25 cellular contexts compared by ENCODE assay signal in the genomic region with DNA sequence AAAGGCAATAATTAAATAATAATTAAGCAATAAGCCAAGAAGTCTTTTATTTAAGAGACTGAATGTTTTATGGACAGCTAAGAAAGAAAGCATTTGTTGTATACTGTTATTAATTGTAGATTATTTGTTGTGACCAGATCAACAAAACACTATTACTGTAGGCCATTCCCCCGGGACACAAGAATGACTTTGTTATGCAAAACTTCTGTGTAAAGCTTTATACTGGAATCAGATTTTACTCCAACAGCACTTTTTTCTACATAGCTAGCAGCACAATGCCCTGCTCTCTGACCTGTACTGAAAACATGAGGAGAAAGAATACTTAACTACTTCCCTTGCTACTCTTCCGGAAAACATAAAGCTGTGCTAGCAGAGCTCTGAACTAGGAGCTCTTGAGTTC.
"Had no signal": no experiment of that assay in that cellular context is flagged by ENCODE, and none has a peak within 500 bp of the region (broad histone marks: within the 10 kb centered on the region; RNA-seq: fewer than 3 reads in every experiment).

No MANE protein-coding gene starts in this region.

- H3K4me3 ChIP-seq: lower lobe of right lung, mucosa of descending colon, psoas muscle, right lobe of liver, smooth muscle cell, tibial nerve, uterus had no signal

- H3K27me3 ChIP-seq: neutrophil, right lobe of liver, tibial nerve, uterus had no signal

- H3K4me1 ChIP-seq: lower lobe of right lung, parathyroid adenoma, psoas muscle, right lobe of liver, tibial nerve, uterus had no signal

- DNase-seq: islet precursor cell; left ventricle myocardium superior; lower lobe of right lung; midbrain; mucosa of descending colon; naive thymus-derived CD4-positive, alpha-beta T cell; occipital lobe; psoas muscle; right lobe of liver; stimulated activated CD4-positive, alpha-beta T cell treated with anti-CD3 and anti-CD28 coated beads, Interleukin-1b, Interleukin-23, amount 100 ng/mL, for 48 hours; stimulated activated CD4-positive, alpha-beta T cell treated with anti-CD3 and anti-CD28 coated beads, Interleukin-2, amount 100 ng/mL, for 48 hours; stimulated activated CD4-positive, alpha-beta T cell treated with anti-CD3 and anti-CD28 coated beads, Interleukin-4, amount 100 ng/mL, for 4 hours; stimulated activated CD8-positive, alpha-beta memory T cell treated with anti-CD3 and anti-CD28 coated beads, Interleukin-4, amount 100 ng/mL, for 48 hours; stimulated activated naive CD4-positive, alpha-beta T cell treated with Interleukin-2 at 50 U/mL for 16 hours; stimulated activated naive CD8-positive, alpha-beta T cell treated with anti-CD3 and anti-CD28 coated beads, Interleukin-15, amount 100 ng/mL, for 72 hours; substantia nigra; uterus had no signal

- H3K4me2 ChIP-seq: smooth muscle cell had no signal

- H3K27ac ChIP-seq: lower lobe of right lung, neutrophil, parathyroid adenoma, psoas muscle, right lobe of liver, tibial nerve, uterus had no signal

- H3K27me3 Mint-ChIP-seq: naive thymus-derived CD4-positive, alpha-beta T cell; natural killer cell treated with Interleukin-12 subunit alpha and Interleukin-12 subunit beta and Interleukin-15 and Interleukin-18, amount 100 ng/mL, for 72 hours; stimulated activated memory B cell treated with anti-CD40 and anti-IgM and Interleukin-4, amounts not matched to agents 10 μg/mL and 1 μg/mL and 100 μg/mL, for 72 hours; stimulated activated naive CD8-positive, alpha-beta T cell treated with anti-CD3 and anti-CD28 coated beads, Interleukin-15, amount 100 ng/mL, for 72 hours; type B pancreatic cell had no signal

- H3K9ac ChIP-seq: parathyroid adenoma had no signal

- H3K27ac Mint-ChIP-seq: naive thymus-derived CD4-positive, alpha-beta T cell; natural killer cell treated with Interleukin-12 subunit alpha and Interleukin-12 subunit beta and Interleukin-15 and Interleukin-18, amount 100 ng/mL, for 72 hours; stimulated activated memory B cell treated with anti-CD40 and anti-IgM and Interleukin-4, amounts not matched to agents 10 μg/mL and 1 μg/mL and 100 μg/mL, for 72 hours; stimulated activated naive CD8-positive, alpha-beta T cell treated with anti-CD3 and anti-CD28 coated beads, Interleukin-15, amount 100 ng/mL, for 72 hours; type B pancreatic cell had no signal

- H2AFZ ChIP-seq: parathyroid adenoma had no signal

- H3K4me1 Mint-ChIP-seq: naive thymus-derived CD4-positive, alpha-beta T cell; stimulated activated memory B cell treated with anti-CD40 and anti-IgM and Interleukin-4, amounts not matched to agents 10 μg/mL and 1 μg/mL and 100 μg/mL, for 72 hours; stimulated activated naive CD8-positive, alpha-beta T cell treated with anti-CD3 and anti-CD28 coated beads, Interleukin-15, amount 100 ng/mL, for 72 hours had no signal

- H3K36me3 ChIP-seq: lower lobe of right lung, neutrophil, right lobe of liver, tibial nerve, uterus had no signal

- ATAC-seq: left lobe of liver; left ventricle myocardium superior; lower lobe of right lung; mucosa of descending colon; naive thymus-derived CD4-positive, alpha-beta T cell; natural killer cell treated with Interleukin-12 subunit alpha and Interleukin-12 subunit beta and Interleukin-15 and Interleukin-18, amount 100 ng/mL, for 72 hours; psoas muscle; right lobe of liver; stimulated activated memory B cell treated with anti-CD40 and anti-IgM and Interleukin-4, amounts not matched to agents 10 μg/mL and 1 μg/mL and 100 μg/mL, for 72 hours; stimulated activated naive CD8-positive, alpha-beta T cell treated with anti-CD3 and anti-CD28 coated beads, Interleukin-15, amount 100 ng/mL, for 72 hours had no signal

- H3K4me3 Mint-ChIP-seq: naive thymus-derived CD4-positive, alpha-beta T cell; natural killer cell treated with Interleukin-12 subunit alpha and Interleukin-12 subunit beta and Interleukin-15 and Interleukin-18, amount 100 ng/mL, for 72 hours; stimulated activated memory B cell treated with anti-CD40 and anti-IgM and Interleukin-4, amounts not matched to agents 10 μg/mL and 1 μg/mL and 100 μg/mL, for 72 hours; stimulated activated naive CD8-positive, alpha-beta T cell treated with anti-CD3 and anti-CD28 coated beads, Interleukin-15, amount 100 ng/mL, for 72 hours; type B pancreatic cell had no signal

- H3K79me2 ChIP-seq: parathyroid adenoma had no signal

- H3K9me3 ChIP-seq: lower lobe of right lung, mucosa of descending colon, neutrophil, right lobe of liver, tibial nerve, uterus had no signal

- H3K36me3 Mint-ChIP-seq: naive thymus-derived CD4-positive, alpha-beta T cell; stimulated activated memory B cell treated with anti-CD40 and anti-IgM and Interleukin-4, amounts not matched to agents 10 μg/mL and 1 μg/mL and 100 μg/mL, for 72 hours; type B pancreatic cell had no signal
